Comparison of ENCODE assay signal across 8 cellular contexts in the genomic region with DNA sequence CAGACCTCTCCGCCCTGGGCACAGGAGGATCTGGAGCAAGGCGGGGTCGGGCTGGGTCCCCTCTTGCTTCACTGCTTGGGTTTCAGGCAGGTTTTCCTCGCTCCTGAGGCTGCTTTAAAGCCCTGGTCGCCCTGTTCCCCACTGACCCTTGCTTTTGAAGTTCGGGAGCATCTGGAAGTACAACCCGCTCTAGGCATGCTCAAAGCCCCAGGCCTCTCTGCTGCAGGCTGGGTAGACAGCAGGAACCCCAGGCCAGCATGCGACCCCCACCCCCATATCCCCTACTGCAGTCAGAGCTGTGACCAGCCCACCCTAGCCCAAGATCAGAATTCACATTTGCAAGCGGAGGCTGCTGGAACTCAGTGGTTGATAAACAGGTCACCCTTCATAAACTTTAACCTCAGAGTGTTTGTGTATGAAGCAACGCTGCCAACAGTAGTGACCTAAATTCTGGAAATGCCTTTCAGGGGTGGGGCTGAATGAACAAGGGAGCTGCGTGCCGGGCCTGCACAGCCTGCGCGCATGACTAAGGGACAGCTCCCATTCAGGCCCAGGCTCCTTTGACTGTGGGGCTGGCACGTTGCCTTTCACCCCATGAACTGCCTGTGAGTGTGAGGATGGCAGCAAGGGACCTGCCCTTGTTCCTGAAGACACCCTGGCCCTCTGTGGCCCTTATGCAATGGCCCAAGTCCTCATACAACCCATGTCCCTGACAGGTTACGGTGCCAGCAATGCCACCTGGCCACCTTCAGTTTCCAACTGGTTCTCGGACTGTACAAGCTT. TPM values are rescaled to one million over a fixed set of nuclear protein-coding genes. Genes with fewer than 3 reads are reported as not detected.
DNase-seq lines count a peak whose midpoint lies in the region; ATAC-seq and TF ChIP-seq lines count a peak whose summit lies in the region.

No MANE protein-coding gene starts in this region.

- H3K9me3 Mint-ChIP-seq in activated naive CD4-positive, alpha-beta T cell treated with anti-CD3 and anti-CD28 coated beads for 36 hours: no peaks in the 10 kb centered on the region

- H3K36me3 Mint-ChIP-seq in activated naive CD4-positive, alpha-beta T cell treated with anti-CD3 and anti-CD28 coated beads for 36 hours (ENCODE audit: low read depth): no peaks in the 10 kb centered on the region

- intact Hi-C loops in A673 (cut with micrococcal nuclease; ENCODE audit: unreplicated experiment): loop anchor here (10.0 kb wide), 1 partner anchor 81 kb away; no protein-coding TSS in a partner anchor
- intact Hi-C loops in activated naive CD4-positive, alpha-beta T cell treated with anti-CD3 and anti-CD28 coated beads for 36 hours (cut with micrococcal nuclease): no loop called here

- ATAC-seq in HG03432 (IDR thresholded peaks at IDR 0.05; ENCODE audit: unreplicated experiment) (no peak), HG03378 (IDR thresholded peaks at IDR 0.05; ENCODE audit: unreplicated experiment) (no peak)

- H3K4me3 Mint-ChIP-seq in activated naive CD4-positive, alpha-beta T cell treated with anti-CD3 and anti-CD28 coated beads for 36 hours: no peak overlapping the region

- peak overlapping the region; percentile 64 for H3K27ac ChIP-seq in A673 (ENCODE audit: low read depth, low read length, poor library complexity, severe bottlenecking)

- no peak overlapping the region for H3K4me3 ChIP-seq in A673 (ENCODE audit: low read depth, low read length, poor library complexity, severe bottlenecking)
- H3K4me3 ChIP-seq in epithelial cell of esophagus (ENCODE audit: low read length): no peak overlapping the region

- POLR2A ChIA-PET in A673 (lab: Charles Lee; ENCODE audit: low non-redundant PET): no interaction called here

- no peaks in the 10 kb centered on the region for H3K9me3 ChIP-seq in A673 (ENCODE audit: low read depth, low read length, poor library complexity, severe bottlenecking)

- H3K4me1 Mint-ChIP-seq in activated naive CD4-positive, alpha-beta T cell treated with anti-CD3 and anti-CD28 coated beads for 36 hours (ENCODE audit: low read depth): peaks cover 15% of the 10 kb centered on the region

- no peak for TF ChIP-seq CTCF in A673 (conservative IDR thresholded peaks at IDR 0.05; ENCODE audit: low read depth, low read length)
- no peak for TF ChIP-seq CTCF in epithelial cell of esophagus (IDR thresholded peaks at IDR 0.05; ENCODE audit: insufficient read depth, low read depth, low read length, missing control alignments)

- DNase-seq in A673 (ENCODE audit: low spot score) (peak; percentile 56), M059J (ENCODE audit: low read depth) (peak; percentile 85), epithelial cell of esophagus (ENCODE audit: low read depth) (peak; percentile 96), mucosa of gallbladder (ENCODE audit: low spot score) (peak; percentile 93), NCI-H1436 treated with DMSO at 0.1 percent for 48 hours (lab: John Stamatoyannopoulos, UW) (no peak)
- no peak for DNase-seq in activated naive CD4-positive, alpha-beta T cell treated with anti-CD3 and anti-CD28 coated beads for 36 hours

- peaks cover 39% of the 10 kb centered on the region for H3K4me1 ChIP-seq in A673 (ENCODE audit: insufficient read depth, low read length, poor library complexity, severe bottlenecking)

- no peak overlapping the region for H3K27ac Mint-ChIP-seq in activated naive CD4-positive, alpha-beta T cell treated with anti-CD3 and anti-CD28 coated beads for 36 hours

- peaks cover 1% of the 10 kb centered on the region for H3K36me3 ChIP-seq in A673 (ENCODE audit: insufficient read depth, low read length, poor library complexity, severe bottlenecking)

- BruUV-seq in A673 (replicated peaks; lab: Mats Ljungman, UMichigan): no TSS peak

- CTCF ChIA-PET in A673 (lab: Charles Lee): interaction anchor here (0.5 to 0.6 kb wide), 2 partner anchors 9 to 17 kb away, joined by 3 to 10 read pairs; no protein-coding TSS in a partner anchor
- CTCF ChIA-PET in activated naive CD4-positive, alpha-beta T cell treated with anti-CD3 and anti-CD28 coated beads for 36 hours (lab: Charles Lee): no interaction called here

- no peaks in the 10 kb centered on the region for H3K27me3 Mint-ChIP-seq in activated naive CD4-positive, alpha-beta T cell treated with anti-CD3 and anti-CD28 coated beads for 36 hours (ENCODE audit: low read depth)

- no peaks in the 10 kb centered on the region for H3K27me3 ChIP-seq in A673 (replicated peaks; ENCODE audit: insufficient read depth, low read depth, low read length, poor library complexity)

RNA-seq across cellular contexts. Expression of gene PROSER2, which starts 52.5 kb away (rescaled TPM):
- total RNA-seq in A673 (2021) (37.1 and 40.4 TPM in 2 replicates), mucosa of gallbladder (8.8 TPM)
- total RNA-seq in M059J (2014; rRNA removed; shearing (Covaris generic)): 2.1 and 4.7 TPM in 2 replicates
- under 1 TPM; 0.57 to 0.83 TPM for total RNA-seq in activated naive CD4-positive, alpha-beta T cell treated with anti-CD3 and anti-CD28 coated beads for 36 hours

Comparison
In these comparisons a context has a peak if more than half of its experiments do, and no peak if none do; other contexts are left out.
1. DNase-seq: peak in A673 (single experiment), M059J (single experiment), epithelial cell of esophagus (single experiment) and mucosa of gallbladder (single experiment); none in NCI-H1436 treated with DMSO at 0.1 percent for 48 hours (single experiment) and activated naive CD4-positive, alpha-beta T cell treated with anti-CD3 and anti-CD28 coated beads for 36 hours (single experiment).